ENCODE assay signal across 29 cellular contexts in the genomic region with DNA sequence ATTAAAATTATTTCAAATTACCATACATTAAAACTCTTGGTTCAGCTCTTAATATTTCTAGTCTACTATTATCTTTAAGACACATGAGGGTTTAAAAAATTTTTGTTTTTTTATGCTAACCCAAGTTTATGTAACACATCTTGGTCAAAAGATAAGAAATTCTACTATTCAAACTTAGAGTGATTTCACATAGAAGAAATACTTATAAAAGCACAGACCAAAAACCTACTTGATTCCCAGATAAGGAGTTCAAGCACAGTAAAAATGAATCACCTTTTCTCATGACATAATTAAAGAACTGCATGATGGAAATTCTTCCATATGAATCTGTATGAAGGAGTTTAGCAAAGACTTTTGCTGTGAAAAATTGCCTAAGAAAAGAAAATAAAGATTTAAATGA.
"Had no signal": no experiment of that assay in that cellular context is flagged by ENCODE, and none has a peak within 500 bp of the region (broad histone marks: within the 10 kb centered on the region; RNA-seq: fewer than 3 reads in every experiment).

No MANE protein-coding gene starts in this region.

- H3K4me3 ChIP-seq: adrenal gland, ascending aorta, gastrocnemius medialis, heart right ventricle had no signal

- H3K27me3 ChIP-seq: adrenal gland, ascending aorta, brain microvascular endothelial cell, foreskin keratinocyte, gastrocnemius medialis, heart right ventricle had no signal

- H3K4me1 ChIP-seq: adrenal gland, ascending aorta, foreskin keratinocyte, gastrocnemius medialis, heart right ventricle had no signal

- H3K27me3 Mint-ChIP-seq: activated B cell treated with CpG ODN at 0.5 μM for 24 hours; activated CD4-positive, alpha-beta memory T cell treated with anti-CD3 and anti-CD28 coated beads for 36 hours; activated CD4-positive, alpha-beta T cell treated with anti-CD3 and anti-CD28 coated beads for 36 hours; activated CD4-positive, alpha-beta T cell treated with anti-CD3 and anti-CD28 coated beads, Interleukin-2, amount 10 ng/mL, durations not matched to agents 24 days and 14 days; activated CD8-positive, alpha-beta memory T cell treated with anti-CD3 and anti-CD28 coated beads, Interleukin-2, amount 10 ng/mL, durations not matched to agents 7 days and 5 days; activated naive CD4-positive, alpha-beta T cell treated with anti-CD3 and anti-CD28 coated beads, Interleukin-2, amount 50 U/mL, for 24 hours; activated naive CD8-positive, alpha-beta T cell treated with anti-CD3 and anti-CD28 coated beads for 36 hours; activated naive CD8-positive, alpha-beta T cell treated with anti-CD3 and anti-CD28 coated beads, Interleukin-2, amount 50 U/mL, for 24 hours had no signal

- DNase-seq: activated B cell treated with CpG ODN at 0.5 μM for 24 hours; activated CD4-positive, alpha-beta memory T cell treated with anti-CD3 and anti-CD28 coated beads for 36 hours; activated CD4-positive, alpha-beta T cell treated with anti-CD3 and anti-CD28 coated beads for 36 hours; activated CD4-positive, alpha-beta T cell treated with anti-CD3 and anti-CD28 coated beads, Interleukin-2, amount 10 ng/mL, durations not matched to agents 24 days and 14 days; activated CD8-positive, alpha-beta memory T cell treated with anti-CD3 and anti-CD28 coated beads, Interleukin-2, amount 10 ng/mL, durations not matched to agents 7 days and 5 days; activated CD8-positive, alpha-beta memory T cell treated with anti-CD3 and anti-CD28 coated beads, Interleukin-2, amount 50 U/mL, for 4 hours; activated CD8-positive, alpha-beta T cell treated with anti-CD3 and anti-CD28 coated beads, Interleukin-2, amount 10 ng/mL, durations not matched to agents 7 days and 5 days; activated effector memory CD4-positive, alpha-beta T cell treated with anti-CD3 and anti-CD28 coated beads, Interleukin-2, amount 50 U/mL, for 16 hours; activated naive CD4-positive, alpha-beta T cell treated with anti-CD3 and anti-CD28 coated beads for 36 hours; activated naive CD8-positive, alpha-beta T cell treated with anti-CD3 and anti-CD28 coated beads for 36 hours; activated naive CD8-positive, alpha-beta T cell treated with anti-CD3 and anti-CD28 coated beads, Interleukin-2, amount 50 U/mL, for 24 hours; activated T-cell treated with anti-CD3 and anti-CD28 coated beads, Interleukin-2, amount 50 U/mL, for 1 hour; activated T-cell treated with anti-CD3 and anti-CD28 coated beads, Interleukin-2, amount 50 U/mL, for 48 hours; adrenal gland; brain microvascular endothelial cell; caudate nucleus; effector CD8-positive, alpha-beta T cell; endodermal cell; foreskin keratinocyte; gastrocnemius medialis; heart right ventricle; T-helper 9 cell; WERI-Rb-1 had no signal

- H3K4me3 Mint-ChIP-seq: activated B cell treated with CpG ODN at 0.5 μM for 24 hours; activated CD4-positive, alpha-beta memory T cell treated with anti-CD3 and anti-CD28 coated beads for 36 hours; activated CD4-positive, alpha-beta T cell treated with anti-CD3 and anti-CD28 coated beads for 36 hours; activated CD4-positive, alpha-beta T cell treated with anti-CD3 and anti-CD28 coated beads, Interleukin-2, amount 10 ng/mL, durations not matched to agents 24 days and 14 days; activated CD8-positive, alpha-beta memory T cell treated with anti-CD3 and anti-CD28 coated beads, Interleukin-2, amount 10 ng/mL, durations not matched to agents 7 days and 5 days; activated CD8-positive, alpha-beta T cell treated with anti-CD3 and anti-CD28 coated beads, Interleukin-2, amount 10 ng/mL, durations not matched to agents 7 days and 5 days; activated naive CD4-positive, alpha-beta T cell treated with anti-CD3 and anti-CD28 coated beads for 36 hours; activated naive CD4-positive, alpha-beta T cell treated with anti-CD3 and anti-CD28 coated beads, Interleukin-2, amount 50 U/mL, for 24 hours; activated naive CD8-positive, alpha-beta T cell treated with anti-CD3 and anti-CD28 coated beads for 36 hours; activated naive CD8-positive, alpha-beta T cell treated with anti-CD3 and anti-CD28 coated beads, Interleukin-2, amount 50 U/mL, for 24 hours; activated T-helper 1 cell treated with anti-CD3 and anti-CD28 coated beads, Interleukin-12 subunit alpha, Interleukin-12 subunit beta, Interleukin-2, Interleukin-4 antibody, amounts not matched to agents 30 ng/mL and 10 ng/mL and 1 ng/mL, durations not matched to agents 14 hours and 24 hours and 36 hours; endodermal cell had no signal

- H3K4me1 Mint-ChIP-seq: activated B cell treated with CpG ODN at 0.5 μM for 24 hours; activated naive CD8-positive, alpha-beta T cell treated with anti-CD3 and anti-CD28 coated beads for 36 hours had no signal

- H3K27ac Mint-ChIP-seq: activated B cell treated with CpG ODN at 0.5 μM for 24 hours; activated CD4-positive, alpha-beta T cell treated with anti-CD3 and anti-CD28 coated beads for 36 hours; activated CD8-positive, alpha-beta memory T cell treated with anti-CD3 and anti-CD28 coated beads, Interleukin-2, amount 10 ng/mL, durations not matched to agents 7 days and 5 days; activated CD8-positive, alpha-beta T cell treated with anti-CD3 and anti-CD28 coated beads, Interleukin-2, amount 10 ng/mL, durations not matched to agents 7 days and 5 days; activated naive CD4-positive, alpha-beta T cell treated with anti-CD3 and anti-CD28 coated beads for 36 hours; activated naive CD8-positive, alpha-beta T cell treated with anti-CD3 and anti-CD28 coated beads for 36 hours; activated naive CD8-positive, alpha-beta T cell treated with anti-CD3 and anti-CD28 coated beads, Interleukin-2, amount 50 U/mL, for 24 hours; activated T-helper 1 cell treated with anti-CD3 and anti-CD28 coated beads, Interleukin-12 subunit alpha, Interleukin-12 subunit beta, Interleukin-2, Interleukin-4 antibody, amounts not matched to agents 30 ng/mL and 10 ng/mL and 1 ng/mL, durations not matched to agents 14 hours and 24 hours and 36 hours; endodermal cell had no signal

- H3K9me3 Mint-ChIP-seq: activated B cell treated with CpG ODN at 0.5 μM for 24 hours; activated CD4-positive, alpha-beta memory T cell treated with anti-CD3 and anti-CD28 coated beads for 36 hours; activated CD4-positive, alpha-beta T cell treated with anti-CD3 and anti-CD28 coated beads, Interleukin-2, amount 10 ng/mL, durations not matched to agents 24 days and 14 days; activated naive CD4-positive, alpha-beta T cell treated with anti-CD3 and anti-CD28 coated beads for 36 hours; activated naive CD4-positive, alpha-beta T cell treated with anti-CD3 and anti-CD28 coated beads, Interleukin-2, amount 50 U/mL, for 24 hours; activated naive CD8-positive, alpha-beta T cell treated with anti-CD3 and anti-CD28 coated beads for 36 hours; activated naive CD8-positive, alpha-beta T cell treated with anti-CD3 and anti-CD28 coated beads, Interleukin-2, amount 50 U/mL, for 24 hours; activated T-helper 1 cell treated with anti-CD3 and anti-CD28 coated beads, Interleukin-12 subunit alpha, Interleukin-12 subunit beta, Interleukin-2, Interleukin-4 antibody, amounts not matched to agents 30 ng/mL and 10 ng/mL and 1 ng/mL, durations not matched to agents 14 hours and 24 hours and 36 hours; activated T-helper 2 cell treated with anti-CD3 and anti-CD28 coated beads, Interferon-gamma antibody, Interleukin-2, Interleukin-4, amounts not matched to agents 10 μg/mL and 5 μg/mL and 100 μg/mL, durations not matched to agents 14 hours and 24 hours and 36 hours had no signal

- H3K27ac ChIP-seq: adrenal gland, ascending aorta, brain microvascular endothelial cell, foreskin keratinocyte, gastrocnemius medialis, heart right ventricle, WERI-Rb-1 had no signal

- H3K9me3 ChIP-seq: adrenal gland, ascending aorta, gastrocnemius medialis had no signal

- FAIRE-seq: bronchial epithelial cell, colon had no signal
